ENCODE assay signal across 20 cellular contexts in the genomic region with DNA sequence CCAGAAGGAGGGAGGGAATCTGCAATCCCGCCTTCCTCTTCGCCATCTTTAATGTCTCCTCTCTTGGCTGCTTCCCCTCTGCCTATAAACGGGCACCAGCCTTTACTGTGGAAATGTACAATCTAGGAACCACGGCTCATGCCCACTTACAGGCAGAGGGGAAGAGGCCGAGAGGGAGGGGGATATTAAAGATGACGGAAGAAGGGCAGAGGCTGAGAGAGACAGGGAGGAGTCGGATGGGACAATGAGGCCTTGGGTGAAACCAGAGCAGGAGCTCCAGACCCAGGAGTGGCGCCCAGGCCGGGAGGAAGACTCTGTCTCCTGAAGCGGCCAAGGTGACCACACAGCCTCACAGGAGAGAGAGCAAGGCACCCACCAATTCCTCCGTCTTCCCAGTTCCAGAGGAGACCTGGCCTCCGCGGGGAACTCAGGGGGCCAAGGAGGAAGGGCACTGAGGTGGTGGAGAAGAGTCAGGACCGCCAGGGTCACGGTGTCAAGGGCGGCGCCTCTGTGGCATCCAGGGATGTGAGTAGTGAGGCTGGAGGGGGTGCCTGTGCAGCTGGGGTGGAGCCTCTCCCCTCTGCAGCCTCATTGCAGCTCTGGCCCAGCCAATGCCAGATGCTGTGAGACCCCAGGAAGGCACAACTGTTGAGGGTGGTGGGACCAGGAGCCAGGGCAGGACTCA.
"Had no signal": no experiment of that assay in that cellular context is flagged by ENCODE, and none has a peak within 500 bp of the region (broad histone marks: within the 10 kb centered on the region; RNA-seq: fewer than 3 reads in every experiment).

No MANE protein-coding gene starts in this region.

- H3K4me3 ChIP-seq: dorsolateral prefrontal cortex, lower lobe of right lung, prostate gland, right atrium auricular region, skin epidermis, thoracic aorta, transverse colon, vagina had no signal

- H3K4me1 Mint-ChIP-seq: natural killer cell had no signal

- H3K79me2 ChIP-seq: parathyroid adenoma had no signal

- H3K36me3 Mint-ChIP-seq: immature natural killer cell; natural killer cell; stimulated activated naive B cell treated with anti-CD40 and anti-IgM and Interleukin-4, amounts not matched to agents 10 μg/mL and 1 μg/mL and 100 μg/mL, for 72 hours had no signal

- H3K9me3 Mint-ChIP-seq: immature natural killer cell; natural killer cell; stimulated activated naive B cell treated with anti-CD40 and anti-IgM and Interleukin-4, amounts not matched to agents 10 μg/mL and 1 μg/mL and 100 μg/mL, for 72 hours; stimulated activated naive CD8-positive, alpha-beta T cell treated with anti-CD3 and anti-CD28 coated beads, Interleukin-15, Interleukin-2, amounts not matched to agents 100 ng/mL and 50 ng/mL, for 24 hours had no signal

- H3K27me3 ChIP-seq: right atrium auricular region, transverse colon, vagina had no signal

- H2AFZ ChIP-seq: parathyroid adenoma had no signal

- ATAC-seq: left lobe of liver; lower lobe of right lung; natural killer cell; stimulated activated naive B cell treated with anti-CD40 and anti-IgM and Interleukin-4, amounts not matched to agents 10 μg/mL and 1 μg/mL and 100 μg/mL, for 72 hours had no signal

- H3K4me1 ChIP-seq: lower lobe of right lung, parathyroid adenoma, prostate gland, right atrium auricular region, transverse colon, vagina had no signal

- H3K27ac ChIP-seq: dorsolateral prefrontal cortex, lower lobe of right lung, neutrophil, parathyroid adenoma, prostate gland, right atrium auricular region, skin epidermis, thoracic aorta, transverse colon, vagina had no signal

- H3K36me3 ChIP-seq: lower lobe of right lung, neutrophil, prostate gland, right atrium auricular region, thoracic aorta, transverse colon, vagina had no signal

- H3K27ac Mint-ChIP-seq: immature natural killer cell; natural killer cell; stimulated activated naive B cell treated with anti-CD40 and anti-IgM and Interleukin-4, amounts not matched to agents 10 μg/mL and 1 μg/mL and 100 μg/mL, for 72 hours; stimulated activated naive CD8-positive, alpha-beta T cell treated with anti-CD3 and anti-CD28 coated beads, Interleukin-15, Interleukin-2, amounts not matched to agents 100 ng/mL and 50 ng/mL, for 24 hours had no signal

- H3K9me3 ChIP-seq: lower lobe of right lung, neutrophil, prostate gland, right atrium auricular region, thoracic aorta, transverse colon, vagina had no signal

- DNase-seq: effector CD4-positive, alpha-beta T cell; hypothalamus; immature natural killer cell; islet precursor cell; lower lobe of right lung; natural killer cell; stimulated activated CD4-positive, alpha-beta T cell treated with anti-CD3 and anti-CD28 coated beads, Interleukin-15, amount 100 ng/mL, for 24 hours; stimulated activated CD4-positive, alpha-beta T cell treated with anti-CD3 and anti-CD28 coated beads, Interleukin-2, amount 100 ng/mL, for 48 hours; stimulated activated naive B cell treated with anti-CD40 and anti-IgM and Interleukin-4, amounts not matched to agents 10 μg/mL and 1 μg/mL and 100 μg/mL, for 72 hours; transverse colon had no signal

- H3K4me3 Mint-ChIP-seq: immature natural killer cell; natural killer cell; stimulated activated naive B cell treated with anti-CD40 and anti-IgM and Interleukin-4, amounts not matched to agents 10 μg/mL and 1 μg/mL and 100 μg/mL, for 72 hours; stimulated activated naive CD8-positive, alpha-beta T cell treated with anti-CD3 and anti-CD28 coated beads, Interleukin-15, Interleukin-2, amounts not matched to agents 100 ng/mL and 50 ng/mL, for 24 hours had no signal
